Comparison of ENCODE assay signal across 9 cellular contexts in the genomic region with DNA sequence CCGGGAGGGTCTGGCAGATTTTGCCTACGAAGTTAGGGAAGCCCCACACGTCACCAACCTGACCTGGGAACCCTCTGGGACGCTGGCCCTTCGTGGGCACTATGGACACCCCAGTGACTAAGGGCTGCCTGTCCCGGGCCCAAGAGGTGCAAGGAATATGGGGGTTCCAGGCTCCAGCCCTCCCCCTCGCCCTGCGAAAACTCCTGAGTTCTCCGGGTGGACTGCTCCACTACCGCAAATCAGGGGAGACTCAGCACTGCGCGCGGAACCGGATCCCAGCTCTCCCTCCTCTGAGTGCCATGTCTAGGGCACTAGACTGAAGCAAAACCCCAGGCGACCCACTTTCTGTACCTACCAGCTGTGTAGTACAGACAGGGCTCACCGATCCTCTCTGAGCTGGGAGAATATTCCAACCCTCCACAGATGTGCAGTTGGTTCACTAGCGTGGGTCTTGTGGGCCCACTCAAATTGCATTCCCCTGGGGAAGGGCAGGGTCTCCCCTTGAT. TPM values are rescaled to one million over a fixed set of nuclear protein-coding genes. Genes with fewer than 3 reads are reported as not detected.
A peak's percentile ranks its signal among the peaks of the same experiment; 100 is the strongest.
DNase-seq lines count a peak whose midpoint lies in the region; ATAC-seq and TF ChIP-seq lines count a peak whose summit lies in the region.
"Had no signal": no experiment of that assay in that cellular context is flagged by ENCODE, and none has a peak within 500 bp of the region (broad histone marks: within the 10 kb centered on the region; RNA-seq: fewer than 3 reads in every experiment).

A gene with protein sequence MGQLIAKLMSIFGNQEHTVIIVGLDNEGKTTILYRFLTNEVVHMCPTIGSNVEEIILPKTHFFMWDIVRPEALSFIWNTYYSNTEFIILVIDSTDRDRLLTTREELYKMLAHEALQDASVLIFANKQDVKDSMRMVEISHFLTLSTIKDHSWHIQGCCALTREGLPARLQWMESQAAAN (minus strand): TSS at position 318 of the 506 bp plus-strand sequence. CDS start 401 bp downstream, outside the sequence.

- H3K4me3 Mint-ChIP-seq in HFFc6, result peak within 1 kb of the TSS; percentile 79
- peak within 1 kb of the TSS; percentile 90 for H3K4me3 Mint-ChIP-seq in activated naive CD8-positive, alpha-beta T cell treated with anti-CD3 and anti-CD28 coated beads, Interleukin-2, amount 50 U/mL, for 24 hours
- peak within 1 kb of the TSS; percentile 81 for H3K4me3 Mint-ChIP-seq in stimulated activated memory B cell treated with anti-CD40 and anti-IgM and Interleukin-4, amounts not matched to agents 10 μg/mL and 1 μg/mL and 100 μg/mL, for 72 hours

- peaks cover 27% of the 10 kb centered on the region for H3K4me1 Mint-ChIP-seq in HFFc6 (ENCODE audit: low read depth)
- H3K4me1 Mint-ChIP-seq in activated naive CD8-positive, alpha-beta T cell treated with anti-CD3 and anti-CD28 coated beads, Interleukin-2, amount 50 U/mL, for 24 hours, result peaks cover 19% of the 10 kb centered on the region
- peaks cover 27% of the 10 kb centered on the region for H3K4me1 Mint-ChIP-seq in stimulated activated memory B cell treated with anti-CD40 and anti-IgM and Interleukin-4, amounts not matched to agents 10 μg/mL and 1 μg/mL and 100 μg/mL, for 72 hours

- no peak for TF ChIP-seq CTCF in HFFc6 (IDR thresholded peaks at IDR 0.05)
- TF ChIP-seq CTCF in kidney epithelial cell (IDR thresholded peaks at IDR 0.05; ENCODE audit: insufficient read depth, low read length, poor library complexity, severe bottlenecking), result no peak

- H3K36me3 ChIP-seq in kidney epithelial cell (ENCODE audit: control insufficient read depth, insufficient read depth, low read length), result no peaks in the 10 kb centered on the region

- peak within 1 kb of the TSS; percentile 43 for H3K4me3 ChIP-seq in kidney epithelial cell (ENCODE audit: low read depth, low read length)

- peaks cover 26% of the 10 kb centered on the region for H3K27me3 Mint-ChIP-seq in HFFc6 (ENCODE audit: insufficient read depth)
- peaks cover 30% of the 10 kb centered on the region for H3K27me3 Mint-ChIP-seq in activated naive CD8-positive, alpha-beta T cell treated with anti-CD3 and anti-CD28 coated beads, Interleukin-2, amount 50 U/mL, for 24 hours
- peaks cover 80% of the 10 kb centered on the region for H3K27me3 Mint-ChIP-seq in stimulated activated memory B cell treated with anti-CD40 and anti-IgM and Interleukin-4, amounts not matched to agents 10 μg/mL and 1 μg/mL and 100 μg/mL, for 72 hours

- peaks cover 7% of the 10 kb centered on the region; the same call in 1 of the 2 replicates for H3K9me3 Mint-ChIP-seq in HFFc6
- no peaks in the 10 kb centered on the region for H3K9me3 Mint-ChIP-seq in activated naive CD8-positive, alpha-beta T cell treated with anti-CD3 and anti-CD28 coated beads, Interleukin-2, amount 50 U/mL, for 24 hours
- no peaks in the 10 kb centered on the region for H3K9me3 Mint-ChIP-seq in stimulated activated memory B cell treated with anti-CD40 and anti-IgM and Interleukin-4, amounts not matched to agents 10 μg/mL and 1 μg/mL and 100 μg/mL, for 72 hours

- H3K27ac Mint-ChIP-seq in HFFc6, result peak within 1 kb of the TSS; percentile 9; the same call in 1 of the 2 replicates
- no peak within 1 kb of the TSS for H3K27ac Mint-ChIP-seq in activated naive CD8-positive, alpha-beta T cell treated with anti-CD3 and anti-CD28 coated beads, Interleukin-2, amount 50 U/mL, for 24 hours
- H3K27ac Mint-ChIP-seq in stimulated activated memory B cell treated with anti-CD40 and anti-IgM and Interleukin-4, amounts not matched to agents 10 μg/mL and 1 μg/mL and 100 μg/mL, for 72 hours, result peak within 1 kb of the TSS; percentile 12

- peaks cover 4% of the 10 kb centered on the region; the same call in 1 of the 2 replicates for H3K36me3 Mint-ChIP-seq in HFFc6 (ENCODE audit: low read depth)
- H3K36me3 Mint-ChIP-seq in activated naive CD8-positive, alpha-beta T cell treated with anti-CD3 and anti-CD28 coated beads, Interleukin-2, amount 50 U/mL, for 24 hours (ENCODE audit: low read depth), result peaks cover 2% of the 10 kb centered on the region
- no peaks in the 10 kb centered on the region for H3K36me3 Mint-ChIP-seq in stimulated activated memory B cell treated with anti-CD40 and anti-IgM and Interleukin-4, amounts not matched to agents 10 μg/mL and 1 μg/mL and 100 μg/mL, for 72 hours

- no peak for ATAC-seq in activated naive CD8-positive, alpha-beta T cell treated with anti-CD3 and anti-CD28 coated beads, Interleukin-2, amount 50 U/mL, for 24 hours
- no peak for ATAC-seq in stimulated activated memory B cell treated with anti-CD40 and anti-IgM and Interleukin-4, amounts not matched to agents 10 μg/mL and 1 μg/mL and 100 μg/mL, for 72 hours
- ATAC-seq in activated CD4-positive, CD25-positive, alpha-beta regulatory T cell treated with anti-CD3 and anti-CD28 coated beads, Interleukin-2, amount 50 U/mL, for 24 hours, result no peak

- DNase-seq in HFFc6 (no peak), kidney epithelial cell (ENCODE audit: low read depth) (no peak), dermis blood vessel endothelial cell (no peak), DMS 273 (lab: John Stamatoyannopoulos, UW; ENCODE audit: unreplicated experiment) (no peak)
- no peak for DNase-seq in activated naive CD8-positive, alpha-beta T cell treated with anti-CD3 and anti-CD28 coated beads, Interleukin-2, amount 50 U/mL, for 24 hours
- DNase-seq: NCI-H187 treated with DMSO at 0.1 percent for 48 hours; stimulated activated CD4-positive, alpha-beta T cell treated with anti-CD3 and anti-CD28 coated beads, Interleukin-2, amount 100 ng/mL, for 24 hours had no signal

- peaks cover 37% of the 10 kb centered on the region for H3K27me3 ChIP-seq in kidney epithelial cell (ENCODE audit: control insufficient read depth, insufficient read depth, low read length)

RNA-seq across cellular contexts. Expression of the gene that starts here (rescaled TPM):
- total RNA-seq in HFFc6 (2021; fragmentation: NEBNext Ultra II Directional; extraction: Animal tissue kit (Norgen Biotek cat#: 25700)), result not detected
- total RNA-seq in kidney epithelial cell, result not detected in 2 replicates
- total RNA-seq in dermis blood vessel endothelial cell, result not detected in 2 replicates
